Comparison of ENCODE assay signal across 11 cellular contexts in genomic region chr5:119309290-119309818, GRCh38. TPM values are rescaled to one million over a fixed set of nuclear protein-coding genes. Genes with fewer than 3 reads are reported as not detected.
DNase-seq lines count a peak whose midpoint lies in the region; ATAC-seq and TF ChIP-seq lines count a peak whose summit lies in the region.
"Had no signal": no experiment of that assay in that cellular context is flagged by ENCODE, and none has a peak within 500 bp of the region (broad histone marks: within the 10 kb centered on the region; RNA-seq: fewer than 3 reads in every experiment).

No MANE protein-coding gene starts in this region.

- peak overlapping the region; percentile 99 for H3K27ac ChIP-seq in SU-DHL-6 (ENCODE audit: low read depth, low read length)

- peak overlapping the region; percentile 42 for H3K9ac ChIP-seq in SU-DHL-6 (ENCODE audit: low read length)

- POLR2A ChIA-PET in naive thymus-derived CD8-positive, alpha-beta T cell (lab: Charles Lee) = interaction anchor here (0.9 to 5.7 kb wide), 9 partner anchors 9 to 238 kb away, joined by 3 to 42 read pairs (median 3); partner anchors contain the start of gene DMXL1

- no peak for TF ChIP-seq CTCF in SU-DHL-6 (IDR thresholded peaks at IDR 0.05; ENCODE audit: insufficient read depth, low read length, poor library complexity, severe bottlenecking)

- H3K9me3 Mint-ChIP-seq in naive thymus-derived CD8-positive, alpha-beta T cell = no peaks in the 10 kb centered on the region
- H3K9me3 Mint-ChIP-seq: GM23338 had no signal

- DNase-seq in naive thymus-derived CD8-positive, alpha-beta T cell = no peak
- no peak for DNase-seq in stimulated activated CD4-positive, alpha-beta T cell treated with anti-CD3 and anti-CD28 coated beads, Interleukin-15, amount 100 ng/mL, for 24 hours
- no peak for DNase-seq in anterior cingulate cortex (lab: John Stamatoyannopoulos, UW)
- DNase-seq: MG63, posterior cingulate gyrus had no signal

- H3K4me3 ChIP-seq in SU-DHL-6 (ENCODE audit: insufficient read depth, low read length, poor library complexity, severe bottlenecking) = peak overlapping the region; percentile 17
- H3K4me3 ChIP-seq: GM23338, MG63 had no signal

- no peaks in the 10 kb centered on the region for H3K9me2 ChIP-seq in SU-DHL-6 (replicated peaks; ENCODE audit: insufficient read depth, low read length)

- H4K20me1 ChIP-seq in SU-DHL-6 (ENCODE audit: low read depth, low read length) = no peaks in the 10 kb centered on the region

- peak overlapping the region; percentile 64 for H3K4me2 ChIP-seq in SU-DHL-6 (ENCODE audit: low read depth, low read length, poor library complexity, severe bottlenecking)
- H3K4me2 ChIP-seq: GM23338 had no signal

- no peaks in the 10 kb centered on the region for H3K36me3 ChIP-seq in SU-DHL-6 (ENCODE audit: low read length)
- H3K36me3 ChIP-seq: MG63 had no signal

- ATAC-seq in GM18870 (IDR thresholded peaks at IDR 0.05; ENCODE audit: unreplicated experiment) (peak; percentile 0), HG02623 (IDR thresholded peaks at IDR 0.05; ENCODE audit: unreplicated experiment) (peak; percentile 9), HG03439 (IDR thresholded peaks at IDR 0.05; ENCODE audit: unreplicated experiment) (no peak), GM18520 (IDR thresholded peaks at IDR 0.05; ENCODE audit: unreplicated experiment) (no peak)
- peak; percentile 20 to 55 for ATAC-seq in naive thymus-derived CD8-positive, alpha-beta T cell
- ATAC-seq: GM23338 had no signal

- H3K4me3 Mint-ChIP-seq in naive thymus-derived CD8-positive, alpha-beta T cell = peak overlapping the region; percentile 71 to 93 (median 84)
- H3K4me3 Mint-ChIP-seq: GM23338 had no signal

- peaks cover 66% of the 10 kb centered on the region for H3F3A ChIP-seq in SU-DHL-6 (ENCODE audit: insufficient read depth)

- no peaks in the 10 kb centered on the region for H3K9me3 ChIP-seq in SU-DHL-6 (ENCODE audit: insufficient read depth, low read length)
- H3K9me3 ChIP-seq: MG63 had no signal

- H3K27me3 Mint-ChIP-seq in naive thymus-derived CD8-positive, alpha-beta T cell = no peaks in the 10 kb centered on the region

- peaks cover 76% of the 10 kb centered on the region for H3K79me2 ChIP-seq in SU-DHL-6 (ENCODE audit: insufficient read depth, low read length)

- peak overlapping the region; percentile 95 to 100 (median 98) for H3K27ac Mint-ChIP-seq in naive thymus-derived CD8-positive, alpha-beta T cell
- H3K27ac Mint-ChIP-seq: GM23338 had no signal

- H3K36me3 Mint-ChIP-seq in naive thymus-derived CD8-positive, alpha-beta T cell = peaks cover 0 to 21% (median 21%) of the 10 kb centered on the region in 3 donors

- peaks cover 37 to 95% (median 89%) of the 10 kb centered on the region in 4 donors for H3K4me1 Mint-ChIP-seq in naive thymus-derived CD8-positive, alpha-beta T cell

- H2AFZ ChIP-seq in SU-DHL-6 (ENCODE audit: low read depth, low read length, severe bottlenecking) = no peak overlapping the region
- H2AFZ ChIP-seq: GM23338 had no signal

- no peaks in the 10 kb centered on the region for H3K27me3 ChIP-seq in SU-DHL-6 (ENCODE audit: low read length)
- H3K27me3 ChIP-seq: MG63 had no signal

RNA-seq across cellular contexts. Expression of gene TNFAIP8, which starts 46.5 kb away (rescaled TPM):
- 100 to 1,000 TPM; 176 to 177 TPM for total RNA-seq in naive thymus-derived CD8-positive, alpha-beta T cell
- 100 to 1,000 TPM; 175 to 220 (median 188) TPM for polyA plus RNA-seq in naive thymus-derived CD8-positive, alpha-beta T cell

Comparison
In these comparisons a context has a peak if more than half of its experiments do, and no peak if none do; other contexts are left out.
1. ATAC-seq: peak in GM18870 (single experiment), HG02623 (single experiment) and naive thymus-derived CD8-positive, alpha-beta T cell (2 of 2); none in HG03439 (single experiment) and GM18520 (single experiment).